ENCODE assay signal across 1 cellular context in the genomic region with DNA sequence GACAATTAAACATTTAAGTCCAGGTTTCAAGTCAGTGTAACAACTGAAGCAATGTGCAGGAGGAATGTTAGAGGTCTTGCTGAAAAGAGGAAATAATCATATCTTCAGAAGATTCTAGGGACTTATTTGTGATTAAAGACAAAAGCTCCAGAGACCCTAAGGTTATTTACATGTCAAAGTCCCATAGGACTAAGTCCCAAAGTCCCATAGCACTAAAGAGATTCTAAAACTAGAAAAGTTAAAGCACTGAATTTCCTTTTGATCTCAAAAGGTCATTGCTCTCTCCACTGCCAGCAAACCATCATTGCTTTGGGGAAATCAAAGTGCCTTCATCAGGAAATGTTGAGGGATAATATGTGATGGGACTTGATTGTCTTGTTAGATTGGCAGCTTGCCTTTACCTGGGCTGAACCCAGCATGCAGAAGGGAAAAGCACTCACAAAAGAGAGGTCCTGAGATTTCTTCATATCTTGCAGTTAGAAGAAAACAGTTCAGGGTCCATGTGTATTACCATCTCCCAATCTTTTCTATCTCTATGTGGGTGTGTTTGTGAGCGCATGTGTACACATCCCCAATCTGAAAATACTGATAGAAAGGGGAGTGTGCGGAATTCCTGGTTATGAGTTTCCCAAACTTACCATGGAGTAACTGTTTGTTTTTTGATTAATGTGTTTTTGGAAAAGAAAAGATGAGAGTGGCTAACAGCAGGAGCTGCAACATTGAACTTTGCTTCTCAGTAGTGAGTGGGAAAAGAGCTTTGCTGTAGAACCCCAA.
A peak's percentile ranks its signal among the peaks of the same experiment; 100 is the strongest.
TF ChIP-seq lines count a peak whose summit lies in the region.

No MANE protein-coding gene starts in this region.

TF ChIP-seq in HepG2, 621 proteins besides CTCF, POLR2A, EP300 and RAD21 (continues in another document):
- TF ChIP-seq MAFK (conservative IDR thresholded peaks at IDR 0.05 in 1 of 2, IDR thresholded peaks at IDR 0.05 in 1 of 2; ENCODE audit: low read length in 2 of 2) (no peak), NR3C1 (CRISPR knock-in tag; IDR thresholded peaks at IDR 0.05) (no peak), GABPB1 (CRISPR knock-in tag; IDR thresholded peaks at IDR 0.05) (0 out of 2 replicates have a peak, but pooled peaks have one; percentile 27), ZNF644 (CRISPR knock-in tag; IDR thresholded peaks at IDR 0.05; ENCODE audit: low read depth) (no peak), HOXA9 (CRISPR knock-in tag; IDR thresholded peaks at IDR 0.05; ENCODE audit: borderline replicate concordance) (no peak), ZNF547 (CRISPR knock-in tag; IDR thresholded peaks at IDR 0.05) (no peak), CBX5 (CRISPR knock-in tag; IDR thresholded peaks at IDR 0.05; ENCODE audit: borderline replicate concordance) (no peak), HDAC6 (IDR thresholded peaks at IDR 0.05; ENCODE audit: low read depth, low read length) (no peak), KLF16 (CRISPR knock-in tag; IDR thresholded peaks at IDR 0.05) (peak in 1 of 2 experiments; percentile 80; a peak in 1 of 4 replicates), ZNF431 (CRISPR knock-in tag; IDR thresholded peaks at IDR 0.05; ENCODE audit: borderline replicate concordance, low read depth) (peak; percentile 66; the same call in 1 of the 2 replicates), ZNF558 (CRISPR knock-in tag; IDR thresholded peaks at IDR 0.05; ENCODE audit: borderline replicate concordance) (0 out of 2 replicates have a peak, but pooled peaks have one; percentile 50), ZNF766 (CRISPR knock-in tag; IDR thresholded peaks at IDR 0.05; ENCODE audit: borderline replicate concordance) (no peak), SMAD1 (CRISPR knock-in tag; IDR thresholded peaks at IDR 0.05; ENCODE audit: borderline replicate concordance, low read depth) (no peak), ZFP62 (CRISPR knock-in tag; IDR thresholded peaks at IDR 0.05) (no peak), SUZ12 (IDR thresholded peaks at IDR 0.05; ENCODE audit: low read depth, low read length) (no peak), ZNF263 (CRISPR knock-in tag; IDR thresholded peaks at IDR 0.05) (no peak), CCDC6 (CRISPR knock-in tag; IDR thresholded peaks at IDR 0.05) (peak; percentile 58; the same call in 1 of the 2 replicates), HMG20B (CRISPR knock-in tag; conservative IDR thresholded peaks at IDR 0.05) (peak; percentile 78), YEATS4 (CRISPR knock-in tag; IDR thresholded peaks at IDR 0.05; ENCODE audit: borderline replicate concordance) (peak; percentile 50; the same call in 1 of the 2 replicates), TEAD2 (CRISPR knock-in tag; IDR thresholded peaks at IDR 0.05) (no peak), ZFAT (CRISPR knock-in tag; conservative IDR thresholded peaks at IDR 0.05) (no peak), FOXO1 (CRISPR knock-in tag; IDR thresholded peaks at IDR 0.05) (peak; percentile 96), MIXL1 (CRISPR knock-in tag; IDR thresholded peaks at IDR 0.05) (peak; percentile 63; the same call in 1 of the 2 replicates), HDAC2 (CRISPR knock-in tag; IDR thresholded peaks at IDR 0.05) (peak; percentile 95), MZF1 (CRISPR knock-in tag; IDR thresholded peaks at IDR 0.05; ENCODE audit: borderline replicate concordance) (no peak), RORA (CRISPR knock-in tag; IDR thresholded peaks at IDR 0.05) (peak; percentile 72; the same call in 1 of the 2 replicates), TARDBP (CRISPR knock-in tag; IDR thresholded peaks at IDR 0.05) (peak; percentile 52; the same call in 1 of the 2 replicates), FOSL2 (CRISPR knock-in tag; IDR thresholded peaks at IDR 0.05) (peak; percentile 57), TBX2 (CRISPR knock-in tag; IDR thresholded peaks at IDR 0.05; ENCODE audit: borderline replicate concordance) (peak; percentile 89), SIX1 (CRISPR knock-in tag; IDR thresholded peaks at IDR 0.05; ENCODE audit: borderline replicate concordance) (0 out of 2 replicates have a peak, but pooled peaks have one; percentile 72), CEBPG (CRISPR knock-in tag; IDR thresholded peaks at IDR 0.05) (peak; percentile 86), IRF2 (CRISPR knock-in tag; IDR thresholded peaks at IDR 0.05) (peak; percentile 60; the same call in 1 of the 2 replicates)
- TF ChIP-seq, protein P1, sequence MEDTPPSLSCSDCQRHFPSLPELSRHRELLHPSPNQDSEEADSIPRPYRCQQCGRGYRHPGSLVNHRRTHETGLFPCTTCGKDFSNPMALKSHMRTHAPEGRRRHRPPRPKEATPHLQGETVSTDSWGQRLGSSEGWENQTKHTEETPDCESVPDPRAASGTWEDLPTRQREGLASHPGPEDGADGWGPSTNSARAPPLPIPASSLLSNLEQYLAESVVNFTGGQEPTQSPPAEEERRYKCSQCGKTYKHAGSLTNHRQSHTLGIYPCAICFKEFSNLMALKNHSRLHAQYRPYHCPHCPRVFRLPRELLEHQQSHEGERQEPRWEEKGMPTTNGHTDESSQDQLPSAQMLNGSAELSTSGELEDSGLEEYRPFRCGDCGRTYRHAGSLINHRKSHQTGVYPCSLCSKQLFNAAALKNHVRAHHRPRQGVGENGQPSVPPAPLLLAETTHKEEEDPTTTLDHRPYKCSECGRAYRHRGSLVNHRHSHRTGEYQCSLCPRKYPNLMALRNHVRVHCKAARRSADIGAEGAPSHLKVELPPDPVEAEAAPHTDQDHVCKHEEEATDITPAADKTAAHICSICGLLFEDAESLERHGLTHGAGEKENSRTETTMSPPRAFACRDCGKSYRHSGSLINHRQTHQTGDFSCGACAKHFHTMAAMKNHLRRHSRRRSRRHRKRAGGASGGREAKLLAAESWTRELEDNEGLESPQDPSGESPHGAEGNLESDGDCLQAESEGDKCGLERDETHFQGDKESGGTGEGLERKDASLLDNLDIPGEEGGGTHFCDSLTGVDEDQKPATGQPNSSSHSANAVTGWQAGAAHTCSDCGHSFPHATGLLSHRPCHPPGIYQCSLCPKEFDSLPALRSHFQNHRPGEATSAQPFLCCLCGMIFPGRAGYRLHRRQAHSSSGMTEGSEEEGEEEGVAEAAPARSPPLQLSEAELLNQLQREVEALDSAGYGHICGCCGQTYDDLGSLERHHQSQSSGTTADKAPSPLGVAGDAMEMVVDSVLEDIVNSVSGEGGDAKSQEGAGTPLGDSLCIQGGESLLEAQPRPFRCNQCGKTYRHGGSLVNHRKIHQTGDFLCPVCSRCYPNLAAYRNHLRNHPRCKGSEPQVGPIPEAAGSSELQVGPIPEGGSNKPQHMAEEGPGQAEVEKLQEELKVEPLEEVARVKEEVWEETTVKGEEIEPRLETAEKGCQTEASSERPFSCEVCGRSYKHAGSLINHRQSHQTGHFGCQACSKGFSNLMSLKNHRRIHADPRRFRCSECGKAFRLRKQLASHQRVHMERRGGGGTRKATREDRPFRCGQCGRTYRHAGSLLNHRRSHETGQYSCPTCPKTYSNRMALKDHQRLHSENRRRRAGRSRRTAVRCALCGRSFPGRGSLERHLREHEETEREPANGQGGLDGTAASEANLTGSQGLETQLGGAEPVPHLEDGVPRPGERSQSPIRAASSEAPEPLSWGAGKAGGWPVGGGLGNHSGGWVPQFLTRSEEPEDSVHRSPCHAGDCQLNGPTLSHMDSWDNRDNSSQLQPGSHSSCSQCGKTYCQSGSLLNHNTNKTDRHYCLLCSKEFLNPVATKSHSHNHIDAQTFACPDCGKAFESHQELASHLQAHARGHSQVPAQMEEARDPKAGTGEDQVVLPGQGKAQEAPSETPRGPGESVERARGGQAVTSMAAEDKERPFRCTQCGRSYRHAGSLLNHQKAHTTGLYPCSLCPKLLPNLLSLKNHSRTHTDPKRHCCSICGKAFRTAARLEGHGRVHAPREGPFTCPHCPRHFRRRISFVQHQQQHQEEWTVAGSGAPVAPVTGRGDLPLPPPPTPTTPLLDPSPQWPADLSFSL (CRISPR knock-in tag; IDR thresholded peaks at IDR 0.05) = no peak
- TF ChIP-seq, protein P2, sequence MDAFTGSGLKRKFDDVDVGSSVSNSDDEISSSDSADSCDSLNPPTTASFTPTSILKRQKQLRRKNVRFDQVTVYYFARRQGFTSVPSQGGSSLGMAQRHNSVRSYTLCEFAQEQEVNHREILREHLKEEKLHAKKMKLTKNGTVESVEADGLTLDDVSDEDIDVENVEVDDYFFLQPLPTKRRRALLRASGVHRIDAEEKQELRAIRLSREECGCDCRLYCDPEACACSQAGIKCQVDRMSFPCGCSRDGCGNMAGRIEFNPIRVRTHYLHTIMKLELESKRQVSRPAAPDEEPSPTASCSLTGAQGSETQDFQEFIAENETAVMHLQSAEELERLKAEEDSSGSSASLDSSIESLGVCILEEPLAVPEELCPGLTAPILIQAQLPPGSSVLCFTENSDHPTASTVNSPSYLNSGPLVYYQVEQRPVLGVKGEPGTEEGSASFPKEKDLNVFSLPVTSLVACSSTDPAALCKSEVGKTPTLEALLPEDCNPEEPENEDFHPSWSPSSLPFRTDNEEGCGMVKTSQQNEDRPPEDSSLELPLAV (CRISPR knock-in tag; conservative IDR thresholded peaks at IDR 0.05; ENCODE audit: low read depth) = no peak
- TF ChIP-seq, protein P3, sequence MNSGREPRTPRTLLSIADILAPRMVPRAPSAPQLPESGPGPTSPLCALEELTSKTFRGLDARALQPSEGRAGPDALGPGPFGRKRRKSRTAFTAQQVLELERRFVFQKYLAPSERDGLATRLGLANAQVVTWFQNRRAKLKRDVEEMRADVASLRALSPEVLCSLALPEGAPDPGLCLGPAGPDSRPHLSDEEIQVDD (CRISPR knock-in tag; IDR thresholded peaks at IDR 0.05; ENCODE audit: borderline replicate concordance) = no peak
- TF ChIP-seq, protein P4, sequence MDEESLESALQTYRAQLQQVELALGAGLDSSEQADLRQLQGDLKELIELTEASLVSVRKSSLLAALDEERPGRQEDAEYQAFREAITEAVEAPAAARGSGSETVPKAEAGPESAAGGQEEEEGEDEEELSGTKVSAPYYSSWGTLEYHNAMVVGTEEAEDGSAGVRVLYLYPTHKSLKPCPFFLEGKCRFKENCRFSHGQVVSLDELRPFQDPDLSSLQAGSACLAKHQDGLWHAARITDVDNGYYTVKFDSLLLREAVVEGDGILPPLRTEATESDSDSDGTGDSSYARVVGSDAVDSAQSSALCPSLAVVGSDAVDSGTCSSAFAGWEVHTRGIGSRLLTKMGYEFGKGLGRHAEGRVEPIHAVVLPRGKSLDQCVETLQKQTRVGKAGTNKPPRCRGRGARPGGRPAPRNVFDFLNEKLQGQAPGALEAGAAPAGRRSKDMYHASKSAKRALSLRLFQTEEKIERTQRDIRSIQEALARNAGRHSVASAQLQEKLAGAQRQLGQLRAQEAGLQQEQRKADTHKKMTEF (CRISPR knock-in tag; IDR thresholded peaks at IDR 0.05) = peak; percentile 93
- TF ChIP-seq, protein P5, sequence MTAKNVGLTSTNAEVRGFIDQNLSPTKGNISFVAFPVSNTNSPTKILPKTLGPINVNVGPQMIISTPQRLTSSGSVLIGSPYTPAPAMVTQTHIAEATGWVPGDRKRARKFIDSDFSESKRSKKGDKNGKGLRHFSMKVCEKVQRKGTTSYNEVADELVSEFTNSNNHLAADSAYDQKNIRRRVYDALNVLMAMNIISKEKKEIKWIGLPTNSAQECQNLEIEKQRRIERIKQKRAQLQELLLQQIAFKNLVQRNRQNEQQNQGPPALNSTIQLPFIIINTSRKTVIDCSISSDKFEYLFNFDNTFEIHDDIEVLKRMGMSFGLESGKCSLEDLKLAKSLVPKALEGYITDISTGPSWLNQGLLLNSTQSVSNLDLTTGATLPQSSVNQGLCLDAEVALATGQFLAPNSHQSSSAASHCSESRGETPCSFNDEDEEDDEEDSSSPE (CRISPR knock-in tag; IDR thresholded peaks at IDR 0.05) = 0 out of 2 replicates have a peak, but pooled peaks have one; percentile 34
- TF ChIP-seq, protein P6, sequence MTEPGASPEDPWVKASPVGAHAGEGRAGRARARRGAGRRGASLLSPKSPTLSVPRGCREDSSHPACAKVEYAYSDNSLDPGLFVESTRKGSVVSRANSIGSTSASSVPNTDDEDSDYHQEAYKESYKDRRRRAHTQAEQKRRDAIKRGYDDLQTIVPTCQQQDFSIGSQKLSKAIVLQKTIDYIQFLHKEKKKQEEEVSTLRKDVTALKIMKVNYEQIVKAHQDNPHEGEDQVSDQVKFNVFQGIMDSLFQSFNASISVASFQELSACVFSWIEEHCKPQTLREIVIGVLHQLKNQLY (CRISPR knock-in tag; IDR thresholded peaks at IDR 0.05) = peak; percentile 65; the same call in 1 of the 2 replicates
- TF ChIP-seq, protein P7, sequence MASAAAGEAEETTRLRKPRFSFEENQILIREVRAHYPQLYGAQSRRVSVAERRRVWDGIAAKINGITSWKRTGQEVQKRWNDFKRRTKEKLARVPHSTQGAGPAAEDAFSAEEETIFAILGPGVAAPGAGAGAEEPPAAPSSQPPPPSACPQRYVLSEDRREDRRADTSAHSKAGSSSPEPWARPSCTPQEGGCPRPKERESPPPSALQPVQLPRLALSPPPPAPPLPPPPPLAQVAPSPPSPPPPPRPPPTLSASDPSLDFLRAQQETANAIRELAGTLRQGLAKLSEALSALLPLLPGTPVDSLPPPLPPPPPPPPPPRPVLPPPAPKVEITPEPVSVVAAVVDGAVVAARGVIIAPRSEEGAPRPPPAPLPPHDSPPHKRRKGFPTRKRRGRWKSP (CRISPR knock-in tag; IDR thresholded peaks at IDR 0.05) = peak; percentile 49; the same call in 1 of the 2 replicates
- TF ChIP-seq, protein P8, sequence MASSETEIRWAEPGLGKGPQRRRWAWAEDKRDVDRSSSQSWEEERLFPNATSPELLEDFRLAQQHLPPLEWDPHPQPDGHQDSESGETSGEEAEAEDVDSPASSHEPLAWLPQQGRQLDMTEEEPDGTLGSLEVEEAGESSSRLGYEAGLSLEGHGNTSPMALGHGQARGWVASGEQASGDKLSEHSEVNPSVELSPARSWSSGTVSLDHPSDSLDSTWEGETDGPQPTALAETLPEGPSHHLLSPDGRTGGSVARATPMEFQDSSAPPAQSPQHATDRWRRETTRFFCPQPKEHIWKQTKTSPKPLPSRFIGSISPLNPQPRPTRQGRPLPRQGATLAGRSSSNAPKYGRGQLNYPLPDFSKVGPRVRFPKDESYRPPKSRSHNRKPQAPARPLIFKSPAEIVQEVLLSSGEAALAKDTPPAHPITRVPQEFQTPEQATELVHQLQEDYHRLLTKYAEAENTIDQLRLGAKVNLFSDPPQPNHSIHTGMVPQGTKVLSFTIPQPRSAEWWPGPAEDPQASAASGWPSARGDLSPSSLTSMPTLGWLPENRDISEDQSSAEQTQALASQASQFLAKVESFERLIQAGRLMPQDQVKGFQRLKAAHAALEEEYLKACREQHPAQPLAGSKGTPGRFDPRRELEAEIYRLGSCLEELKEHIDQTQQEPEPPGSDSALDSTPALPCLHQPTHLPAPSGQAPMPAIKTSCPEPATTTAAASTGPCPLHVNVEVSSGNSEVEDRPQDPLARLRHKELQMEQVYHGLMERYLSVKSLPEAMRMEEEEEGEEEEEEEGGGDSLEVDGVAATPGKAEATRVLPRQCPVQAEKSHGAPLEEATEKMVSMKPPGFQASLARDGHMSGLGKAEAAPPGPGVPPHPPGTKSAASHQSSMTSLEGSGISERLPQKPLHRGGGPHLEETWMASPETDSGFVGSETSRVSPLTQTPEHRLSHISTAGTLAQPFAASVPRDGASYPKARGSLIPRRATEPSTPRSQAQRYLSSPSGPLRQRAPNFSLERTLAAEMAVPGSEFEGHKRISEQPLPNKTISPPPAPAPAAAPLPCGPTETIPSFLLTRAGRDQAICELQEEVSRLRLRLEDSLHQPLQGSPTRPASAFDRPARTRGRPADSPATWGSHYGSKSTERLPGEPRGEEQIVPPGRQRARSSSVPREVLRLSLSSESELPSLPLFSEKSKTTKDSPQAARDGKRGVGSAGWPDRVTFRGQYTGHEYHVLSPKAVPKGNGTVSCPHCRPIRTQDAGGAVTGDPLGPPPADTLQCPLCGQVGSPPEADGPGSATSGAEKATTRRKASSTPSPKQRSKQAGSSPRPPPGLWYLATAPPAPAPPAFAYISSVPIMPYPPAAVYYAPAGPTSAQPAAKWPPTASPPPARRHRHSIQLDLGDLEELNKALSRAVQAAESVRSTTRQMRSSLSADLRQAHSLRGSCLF (CRISPR knock-in tag; IDR thresholded peaks at IDR 0.05; ENCODE audit: borderline replicate concordance) = no peak
